ENCODE assay signal across 9 cellular contexts in the genomic region with DNA sequence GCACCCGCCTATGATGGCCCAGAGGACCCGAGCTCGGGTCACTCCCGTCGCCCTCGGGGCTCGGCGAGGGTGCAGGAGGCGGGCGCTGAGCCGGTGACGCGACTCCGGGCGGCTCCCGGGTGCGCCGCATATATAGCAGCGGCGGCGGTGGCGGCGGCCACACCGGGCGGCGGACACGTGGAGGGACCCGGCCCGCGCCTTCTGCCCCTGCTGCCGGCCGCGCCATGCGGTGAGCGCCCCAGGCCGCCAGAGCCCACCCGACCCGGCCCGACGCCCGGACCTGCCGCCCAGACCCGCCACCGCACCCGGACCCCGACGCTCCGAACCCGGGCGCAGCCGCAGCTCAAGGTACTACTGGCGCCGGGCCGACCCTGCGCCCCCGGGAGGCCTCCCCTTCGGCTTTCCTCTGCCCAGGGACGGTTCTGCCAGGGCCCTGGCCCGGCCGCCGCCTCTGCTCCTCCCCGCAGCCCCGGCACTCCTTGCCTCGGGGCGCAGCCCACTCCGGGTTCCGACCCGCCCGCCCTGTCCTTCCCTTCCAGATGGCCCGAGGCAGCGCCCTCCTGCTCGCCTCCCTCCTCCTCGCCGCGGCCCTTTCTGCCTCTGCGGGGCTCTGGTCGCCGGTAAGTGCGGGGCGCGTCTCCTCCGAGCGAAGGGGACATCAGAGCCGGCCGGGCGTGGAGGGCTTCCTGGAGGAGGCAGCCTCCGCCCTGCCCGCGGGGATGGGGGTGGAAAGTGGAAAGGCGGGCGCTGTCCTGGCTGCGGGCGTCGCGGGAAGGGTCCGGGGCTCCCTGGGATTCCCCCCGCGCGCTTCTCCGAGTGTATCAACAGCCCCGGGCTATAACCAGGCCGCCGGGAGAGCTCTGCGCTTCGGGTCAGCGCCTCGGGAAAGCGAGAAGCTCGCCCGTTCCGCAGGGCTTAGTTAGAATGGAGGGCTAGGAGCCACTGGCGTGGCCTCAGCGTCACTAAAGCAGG. TPM values are rescaled to one million over a fixed set of nuclear protein-coding genes. Genes with fewer than 3 reads are reported as not detected.
DNase-seq lines count a peak whose midpoint lies in the region; ATAC-seq, FAIRE-seq and TF ChIP-seq lines count a peak whose summit lies in the region.
"Had no signal": no experiment of that assay in that cellular context is flagged by ENCODE, and none has a peak within 500 bp of the region (broad histone marks: within the 10 kb centered on the region; RNA-seq: fewer than 3 reads in every experiment).

A gene with protein sequence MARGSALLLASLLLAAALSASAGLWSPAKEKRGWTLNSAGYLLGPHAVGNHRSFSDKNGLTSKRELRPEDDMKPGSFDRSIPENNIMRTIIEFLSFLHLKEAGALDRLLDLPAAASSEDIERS (plus strand): TSS at position 160 of the 972 bp plus-strand sequence. CDS start 380 bp downstream, at position 540.

- peak within 1 kb of the TSS; percentile 78 to 91 for H3K27ac ChIP-seq in A549

- H3K36me3 ChIP-seq in H7 (replicated peaks; ENCODE audit: control insufficient read depth, insufficient read depth, low read length) = peaks cover 30% of the 10 kb centered on the region

- peaks cover 22% of the 10 kb centered on the region for H3K27me3 ChIP-seq in H7 (ENCODE audit: control insufficient read depth, insufficient read depth, low read length)

- no peak for TF ChIP-seq CTCF in A549 (IDR thresholded peaks at IDR 0.05)

- no peak for FAIRE-seq in A549 (lab: Jason Lieb, UNC)

- TF ChIP-seq RAD21 in A549 (conservative IDR thresholded peaks at IDR 0.05 in 1 of 2, IDR thresholded peaks at IDR 0.05 in 1 of 2) = no peak

- H3K4me3 ChIP-seq in A549 (peak within 1 kb of the TSS; percentile 63), H7 (ENCODE audit: insufficient read depth, low read depth, low read length) (peak within 1 kb of the TSS; percentile 82)

- WGBS in A549 (ENCODE audit: missing lambda C conversion rate) = 81% methylated on average over 30 of the region's 113 CpGs

- CTCF ChIA-PET in A549 (lab: Yijun Ruan, JAX) = interaction anchor here (0.7 kb wide), 1 partner anchor 163 kb away, joined by 3 read pairs; no protein-coding TSS in a partner anchor

- no peak for TF ChIP-seq EP300 in A549 (IDR thresholded peaks at IDR 0.05)

- TF ChIP-seq POLR2A in A549 (IDR thresholded peaks at IDR 0.05; ENCODE audit: low read length) = peak; percentile 26; the same call in 1 of the 2 replicates

- ATAC-seq in A549 (peak; percentile 41 to 71; a peak in 5 of 6 replicates), GM18907 (IDR thresholded peaks at IDR 0.05; ENCODE audit: unreplicated experiment) (no peak), HG02678 (IDR thresholded peaks at IDR 0.05; ENCODE audit: unreplicated experiment) (no peak), HG02970 (IDR thresholded peaks at IDR 0.05; ENCODE audit: low FRiP score, unreplicated experiment) (no peak)

- no peak for DNase-seq in A549 (ENCODE audit: low read depth in 1 of 2, low spot score in 1 of 2)
- peak; percentile 87 for DNase-seq in H7
- peak; percentile 48 for DNase-seq in astrocyte of the hippocampus (ENCODE audit: low read depth, low spot score)
- peak; percentile 31 for DNase-seq in kidney tubule cell (ENCODE audit: low spot score)
- no peak for DNase-seq in DMS114 treated with DMSO at 0.1 percent for 48 hours (lab: John Stamatoyannopoulos, UW; ENCODE audit: unreplicated experiment)

- H3K4me1 ChIP-seq in A549 = peaks cover 2% of the 10 kb centered on the region; the same call in 1 of the 3 replicates

- H3K9me3 ChIP-seq in A549 = no peaks in the 10 kb centered on the region

- POLR2A ChIA-PET in A549 (lab: Yijun Ruan, JAX) = interaction anchor here (0.6 kb wide), 1 partner anchor 233 kb away, joined by 3 read pairs; no protein-coding TSS in a partner anchor

- peak within 1 kb of the TSS; percentile 99 for H3K4me2 ChIP-seq in A549

TF ChIP-seq in A549, 52 proteins besides CTCF, POLR2A, EP300 and RAD21:
- TF ChIP-seq ZFP36 (IDR thresholded peaks at IDR 0.05; ENCODE audit: borderline replicate concordance, partially characterized antibody) (peak; percentile 84), CBX8 (IDR thresholded peaks at IDR 0.05) (no peak)
- TF ChIP-seq, protein P1, sequence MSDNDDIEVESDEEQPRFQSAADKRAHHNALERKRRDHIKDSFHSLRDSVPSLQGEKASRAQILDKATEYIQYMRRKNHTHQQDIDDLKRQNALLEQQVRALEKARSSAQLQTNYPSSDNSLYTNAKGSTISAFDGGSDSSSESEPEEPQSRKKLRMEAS (IDR thresholded peaks at IDR 0.05) = peak; percentile 45; the same call in 1 of the 2 replicates

RNA-seq across cellular contexts. Expression of the gene that starts here (rescaled TPM):
- polyA plus RNA-seq in A549 (2011; rRNA removed) (2.2 and 2.5 TPM in 2 replicates), A549 (2017; fragmentation: RNase III; extraction: RNeasy Plus Mini Kit Qiagen cat#74134 plus additional on column Dnase treatment) (7.9 to 9.8 TPM (median 8.6 TPM) in 3 replicates)
- polyA plus RNA-seq in A549 (2012; cell fraction: cytosol; rRNA removed) = 11.9 and 14.6 TPM in 2 replicates
- 7.1 and 10.2 TPM in 2 replicates for polyA plus RNA-seq in A549 (2012; cell fraction: nucleus; rRNA removed)
- 1.9 and 3.1 TPM in 2 replicates for polyA minus RNA-seq in A549 (2011; rRNA and poly(A)+ RNA removed)
- total RNA-seq in H7 (2014; rRNA removed; shearing (Covaris generic)) = 192 and 226 TPM in 2 replicates
- total RNA-seq: OCI-LY7 had no signal

Comparison
In these comparisons a context has a peak if more than half of its experiments do, and no peak if none do; other contexts are left out.
1. ATAC-seq: peak in A549 (2 of 2); none in GM18907 (single experiment), HG02678 (single experiment) and HG02970 (single experiment).
2. DNase-seq: peak in H7 (single experiment), astrocyte of the hippocampus (single experiment) and kidney tubule cell (single experiment); none in A549 (0 of 2) and DMS114 treated with DMSO at 0.1 percent for 48 hours (single experiment).